Comparison of ENCODE assay signal across 11 cellular contexts in genomic region chr15:31483924-31484368, GRCh38.
DNase-seq lines count a peak whose midpoint lies in the region; ATAC-seq, FAIRE-seq and TF ChIP-seq lines count a peak whose summit lies in the region.
"Had no signal": no experiment of that assay in that cellular context is flagged by ENCODE, and none has a peak within 500 bp of the region (broad histone marks: within the 10 kb centered on the region; RNA-seq: fewer than 3 reads in every experiment).

No MANE protein-coding gene starts in this region.

- no peak overlapping the region for H2BK120ac ChIP-seq in neuronal stem cell (ENCODE audit: low read depth, low read length)

- H3K79me1 ChIP-seq in neuronal stem cell (ENCODE audit: low read depth, low read length): peaks cover 3% of the 10 kb centered on the region

- H3K9ac ChIP-seq in astrocyte (ENCODE audit: low read length) (no peak overlapping the region), neuronal stem cell (ENCODE audit: low read depth, low read length, poor library complexity) (peak overlapping the region; percentile 67)

- no peak for FAIRE-seq in astrocyte (lab: Jason Lieb, UNC)

- DNase-seq in CD8-positive, alpha-beta T cell: peak in 6 of 7 experiments; percentile 16 to 68 (median 43)
- DNase-seq in activated CD4-positive, alpha-beta T cell treated with anti-CD3 and anti-CD28 coated beads for 4 hours: peak; percentile 35 to 42
- DNase-seq in astrocyte (ENCODE audit: low read depth) (no peak), neuronal stem cell (ENCODE audit: low spot score) (no peak), NCI-H1930 (lab: John Stamatoyannopoulos, UW) (no peak)
- DNase-seq: KG1 had no signal

- no peak overlapping the region for H4K8ac ChIP-seq in neuronal stem cell (ENCODE audit: low read depth, low read length)

- no CpG with 5 or more reads among the region's 65 CpGs for WGBS in neuronal stem cell (ENCODE audit: extremely low coverage in 2 of 2, insufficient read length in 2 of 2, insufficient replicate concordance in 1 of 2), 2 donors

- peak overlapping the region; percentile 16 for H2AK5ac ChIP-seq in neuronal stem cell (ENCODE audit: low read depth, low read length)

- CTCF ChIA-PET in CD8-positive, alpha-beta T cell (lab: Charles Lee): interaction anchor here (0.7 to 5.5 kb wide), 11 partner anchors 11 to 284 kb away, joined by 3 to 30 read pairs (median 4); partner anchors contain the start of gene KLF13

- H3K14ac ChIP-seq in neuronal stem cell (ENCODE audit: low read length): peak overlapping the region; percentile 91

- no peaks in the 10 kb centered on the region for H3K27me3 ChIP-seq in CD8-positive, alpha-beta T cell (ENCODE audit: insufficient read depth, low read length)
- H3K27me3 ChIP-seq in astrocyte (ENCODE audit: insufficient read depth, low read length) (peaks cover 20% of the 10 kb centered on the region), neuronal stem cell (ENCODE audit: control insufficient read depth in 3 of 3, insufficient read depth in 3 of 3, low read depth in 1 of 3, low read length in 3 of 3) (peaks cover 4 to 45% (median 22%) of the 10 kb centered on the region in 3 experiments)
- H3K27me3 ChIP-seq: right lobe of liver had no signal

- H3K36me3 Mint-ChIP-seq in CD8-positive, alpha-beta T cell: peaks cover 9% of the 10 kb centered on the region
- H3K36me3 Mint-ChIP-seq in astrocyte (ENCODE audit: low read depth, unreplicated experiment): peaks cover 6% of the 10 kb centered on the region

- peak; percentile 55 for ATAC-seq in CD8-positive, alpha-beta T cell
- no peak for ATAC-seq in GM19455 (IDR thresholded peaks at IDR 0.05; ENCODE audit: unreplicated experiment)
- ATAC-seq in HG03571 (IDR thresholded peaks at IDR 0.05; ENCODE audit: unreplicated experiment): no peak
- ATAC-seq in GM21447 (IDR thresholded peaks at IDR 0.05; ENCODE audit: unreplicated experiment): no peak
- ATAC-seq: left lobe of liver had no signal

- H3K4ac ChIP-seq in neuronal stem cell (ENCODE audit: low read length): no peak overlapping the region

- no peaks in the 10 kb centered on the region for H4K20me1 ChIP-seq in astrocyte (ENCODE audit: insufficient read depth, low read length)

- H2AFZ ChIP-seq in astrocyte (ENCODE audit: low read depth, low read length) (no peak overlapping the region), neuronal stem cell (ENCODE audit: low read length) (no peak overlapping the region)

- peak overlapping the region; percentile 30 for H3K4me2 ChIP-seq in astrocyte (ENCODE audit: low read length)
- peak overlapping the region; percentile 66 for H3K4me2 ChIP-seq in neuronal stem cell (ENCODE audit: insufficient read depth, low read length, poor library complexity, severe bottlenecking)

- peaks cover 66% of the 10 kb centered on the region for H3K4me1 Mint-ChIP-seq in CD8-positive, alpha-beta T cell (ENCODE audit: low read depth)
- peaks cover 11% of the 10 kb centered on the region for H3K4me1 Mint-ChIP-seq in astrocyte (ENCODE audit: low read depth, unreplicated experiment)

- peak overlapping the region; percentile 2 for H4K91ac ChIP-seq in neuronal stem cell (ENCODE audit: low read depth, low read length, poor library complexity)

- no peaks in the 10 kb centered on the region for H3K9me3 Mint-ChIP-seq in CD8-positive, alpha-beta T cell
- H3K9me3 Mint-ChIP-seq in astrocyte (ENCODE audit: unreplicated experiment): peaks cover 11% of the 10 kb centered on the region

- POLR2A ChIA-PET in CD8-positive, alpha-beta T cell (lab: Charles Lee): interaction anchor here (0.6 to 4.2 kb wide), 22 partner anchors 9 to 277 kb away, joined by 3 to 65 read pairs (median 6); partner anchors contain the start of gene KLF13

- H3K27ac Mint-ChIP-seq in CD8-positive, alpha-beta T cell: peak overlapping the region; percentile 93
- H3K27ac Mint-ChIP-seq in astrocyte (ENCODE audit: unreplicated experiment): no peak overlapping the region

- no peak overlapping the region for H2BK12ac ChIP-seq in neuronal stem cell (ENCODE audit: low read length)

- H3K27me3 Mint-ChIP-seq in CD8-positive, alpha-beta T cell (ENCODE audit: low read depth): no peaks in the 10 kb centered on the region
- peaks cover 52% of the 10 kb centered on the region for H3K27me3 Mint-ChIP-seq in astrocyte (ENCODE audit: low read depth, unreplicated experiment)

- H3K23ac ChIP-seq in neuronal stem cell (ENCODE audit: low read depth, low read length, poor library complexity): peak overlapping the region; percentile 89

- no peak overlapping the region for H3K18ac ChIP-seq in neuronal stem cell (ENCODE audit: low read length)

- H2BK5ac ChIP-seq in neuronal stem cell (ENCODE audit: low read length): no peak overlapping the region

- H3K4me3 ChIP-seq in CD8-positive, alpha-beta T cell (ENCODE audit: low read depth, low read length): peak overlapping the region; percentile 31
- H3K4me3 ChIP-seq in astrocyte (ENCODE audit: insufficient read depth, low read depth, low read length) (no peak overlapping the region), neuronal stem cell (ENCODE audit: low read length in 2 of 2) (no peak overlapping the region)

- no peaks in the 10 kb centered on the region for H3K79me2 ChIP-seq in astrocyte (ENCODE audit: insufficient read depth, low read length)

- H3K4me3 Mint-ChIP-seq in CD8-positive, alpha-beta T cell: peak overlapping the region; percentile 86
- no peak overlapping the region for H3K4me3 Mint-ChIP-seq in astrocyte (ENCODE audit: unreplicated experiment)

- no peaks in the 10 kb centered on the region for H3K9me3 ChIP-seq in CD8-positive, alpha-beta T cell (ENCODE audit: low read length)
- H3K9me3 ChIP-seq in astrocyte (ENCODE audit: insufficient read depth, low read depth, low read length): no peaks in the 10 kb centered on the region
- peaks cover 0 to 14% of the 10 kb centered on the region in 2 donors for H3K9me3 ChIP-seq in neuronal stem cell (replicated peaks in 1 of 2; ENCODE audit: control insufficient read depth in 2 of 2, insufficient read depth in 1 of 2, low read depth in 1 of 2, low read length in 2 of 2)
- H3K9me3 ChIP-seq: right lobe of liver had no signal

- intact Hi-C loops in CD8-positive, alpha-beta T cell (cut with DNase I, micrococcal nuclease): loop anchor here (1.0 to 10.0 kb wide), 3 partner anchors 49 to 489 kb away; partner anchors contain the start of gene MTMR10 (in 1 of the 2)

- H3K4me1 ChIP-seq in CD8-positive, alpha-beta T cell (ENCODE audit: insufficient read depth, low read length): peaks cover 50% of the 10 kb centered on the region
- peaks cover 10% of the 10 kb centered on the region for H3K4me1 ChIP-seq in astrocyte (ENCODE audit: insufficient read depth, low read length)
- peaks cover 0 to 5% of the 10 kb centered on the region in 2 donors for H3K4me1 ChIP-seq in neuronal stem cell (ENCODE audit: control insufficient read depth in 2 of 2, insufficient read depth in 1 of 2, low read depth in 1 of 2, low read length in 2 of 2)

- no peak for TF ChIP-seq CTCF in CD8-positive, alpha-beta T cell (IDR thresholded peaks at IDR 0.05)
- TF ChIP-seq CTCF in astrocyte (IDR thresholded peaks at IDR 0.05; ENCODE audit: insufficient read depth, low read depth, low read length): no peak

- H2BK15ac ChIP-seq in neuronal stem cell (ENCODE audit: low read length): no peak overlapping the region

- H3K27ac ChIP-seq in CD8-positive, alpha-beta T cell (ENCODE audit: low read depth, low read length): no peak overlapping the region
- H3K27ac ChIP-seq in astrocyte (ENCODE audit: low read depth, low read length): no peak overlapping the region
- H3K27ac ChIP-seq in neuronal stem cell (replicated peaks; ENCODE audit: low read length): no peak overlapping the region
- H3K27ac ChIP-seq: right lobe of liver had no signal

- no peaks in the 10 kb centered on the region for H3K36me3 ChIP-seq in CD8-positive, alpha-beta T cell (ENCODE audit: insufficient read depth, low read length)
- H3K36me3 ChIP-seq in astrocyte (ENCODE audit: insufficient read depth, low read length) (no peaks in the 10 kb centered on the region), neuronal stem cell (replicated peaks in 1 of 2; ENCODE audit: control insufficient read depth in 2 of 2, insufficient read depth in 2 of 2, low read length in 2 of 2) (no peaks in the 10 kb centered on the region)
- H3K36me3 ChIP-seq: right lobe of liver had no signal

Comparison
In these comparisons a context has a peak if more than half of its experiments do, and no peak if none do; other contexts are left out.
1. DNase-seq: peak in CD8-positive, alpha-beta T cell (6 of 7) and activated CD4-positive, alpha-beta T cell treated with anti-CD3 and anti-CD28 coated beads for 4 hours (2 of 2); none in astrocyte (single experiment), neuronal stem cell (single experiment) and NCI-H1930 (0 of 2).